19 cellular contexts compared by ENCODE assay signal in genomic region chr22:29330291-29330690, GRCh38. TPM values are rescaled to one million over a fixed set of nuclear protein-coding genes. Genes with fewer than 3 reads are reported as not detected.
"Had no signal": no experiment of that assay in that cellular context is flagged by ENCODE, and none has a peak within 500 bp of the region (broad histone marks: within the 10 kb centered on the region; RNA-seq: fewer than 3 reads in every experiment).

No MANE protein-coding gene starts in this region.

- H3K9me3 ChIP-seq: colonic mucosa, gastroesophageal sphincter, heart left ventricle, left ventricle myocardium inferior, vagina had no signal

- H3K27me3 ChIP-seq: colonic mucosa, gastroesophageal sphincter, heart left ventricle, vagina had no signal

- H3K4me3 ChIP-seq: colonic mucosa, gastroesophageal sphincter, heart left ventricle, left ventricle myocardium inferior, vagina had no signal

- DNase-seq: activated B cell treated with CpG ODN at 0.5 μM for 24 hours; activated CD4-positive, alpha-beta memory T cell treated with anti-CD3 and anti-CD28 coated beads, Interleukin-2, amount 10 ng/mL, durations not matched to agents 7 days and 5 days; activated CD4-positive, alpha-beta T cell treated with anti-CD3 and anti-CD28 coated beads for 4 hours; activated naive CD4-positive, alpha-beta T cell; activated naive CD8-positive, alpha-beta T cell treated with anti-CD3 and anti-CD28 coated beads for 36 hours; activated T-cell treated with anti-CD3 and anti-CD28 coated beads, Interleukin-2, amount 50 U/mL, for 1 hour; central memory CD4-positive, alpha-beta T cell; colonic mucosa; left ventricle myocardium inferior; naive thymus-derived CD4-positive, alpha-beta T cell; stimulated activated CD4-positive, alpha-beta T cell treated with anti-CD3 and anti-CD28 coated beads, Interleukin-12 subunit alpha, Interleukin-12 subunit beta, amount 100 ng/mL, for 4 hours; stimulated activated CD4-positive, alpha-beta T cell treated with anti-CD3 and anti-CD28 coated beads, Interleukin-1b, Interleukin-23, amount 100 ng/mL, for 48 hours; stimulated activated naive CD8-positive, alpha-beta T cell treated with anti-CD3 and anti-CD28 coated beads, Interleukin-15, Interleukin-2, amounts not matched to agents 100 U/mL and 50 U/mL, for 24 hours; T-cell; trophoblast cell had no signal

- ATAC-seq: activated T-helper 17 cell treated with anti-CD3 and anti-CD28 coated beads, Interleukin-2, amount 50 U/mL, for 72 hours; naive thymus-derived CD4-positive, alpha-beta T cell; stimulated activated naive CD8-positive, alpha-beta T cell treated with anti-CD3 and anti-CD28 coated beads, Interleukin-15, Interleukin-2, amounts not matched to agents 100 U/mL and 50 U/mL, for 24 hours; T-cell had no signal

- H3K4me1 ChIP-seq: colonic mucosa had no signal

- H3K27ac ChIP-seq: colonic mucosa, gastroesophageal sphincter, heart left ventricle, left ventricle myocardium inferior, vagina had no signal

RNA-seq across cellular contexts. Expression of gene RASL10A, which starts 14.8 kb away (rescaled TPM):
- total RNA-seq: vagina had no signal

RNA-seq across cellular contexts. Expression of gene GAS2L1, which starts 23.8 kb away (rescaled TPM):
- total RNA-seq: activated B cell treated with CpG ODN at 0.5 μM for 24 hours had no signal
